In the genomic region with DNA sequence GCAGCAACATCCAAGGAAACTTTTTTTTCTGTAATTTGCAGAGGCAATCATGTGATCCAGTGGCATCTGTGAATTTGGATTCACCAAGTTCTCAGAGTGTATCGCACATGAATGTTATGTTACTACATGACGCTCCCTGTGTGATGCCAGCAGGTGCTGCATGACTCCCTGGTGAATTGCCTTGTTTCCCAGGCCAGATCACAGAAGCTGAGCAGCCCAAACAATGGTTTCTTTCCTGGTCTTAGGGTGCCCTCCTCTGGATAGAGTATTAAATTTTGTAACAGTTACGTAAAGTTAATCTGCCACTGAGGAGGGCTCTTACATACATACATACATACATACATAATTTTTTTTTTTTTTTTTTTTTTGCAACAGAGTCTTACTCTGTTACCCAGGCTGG, we compare ENCODE assay signal across 8 cellular contexts. TPM values are rescaled to one million over a fixed set of nuclear protein-coding genes. Genes with fewer than 3 reads are reported as not detected.
DNase-seq lines count a peak whose midpoint lies in the region; ATAC-seq, FAIRE-seq and TF ChIP-seq lines count a peak whose summit lies in the region.
"Had no signal": no experiment of that assay in that cellular context is flagged by ENCODE, and none has a peak within 500 bp of the region (broad histone marks: within the 10 kb centered on the region; RNA-seq: fewer than 3 reads in every experiment).

No MANE protein-coding gene starts in this region.

- H3K9ac ChIP-seq in K562 (ENCODE audit: insufficient read depth in 1 of 2, low read depth in 2 of 2, low read length in 2 of 2) (no peak overlapping the region), kidney (ENCODE audit: low read length in 2 of 2) (no peak overlapping the region)

- H3K79me2 ChIP-seq in K562 (ENCODE audit: control insufficient read depth, insufficient read depth, low read length) = peaks cover 10% of the 10 kb centered on the region

- no peaks in the 10 kb centered on the region for H4K20me1 ChIP-seq in K562 (replicated peaks; ENCODE audit: control insufficient read depth, insufficient read depth, low read length)

- intact Hi-C loops in K562 (cut with micrococcal nuclease) (loop anchor here (2.0 to 5.0 kb wide), 2 partner anchors 58 to 141 kb away; no protein-coding TSS in a partner anchor), kidney (cut with DNase I) (no loop called here)

- H3K4me1 ChIP-seq in K562 (replicated peaks in 1 of 2; ENCODE audit: control insufficient read depth in 2 of 2, insufficient read depth in 2 of 2, low read length in 2 of 2) (peaks cover 3 to 14% of the 10 kb centered on the region in 2 experiments; a peak in 3 of 5 replicates), kidney (ENCODE audit: control insufficient read depth in 1 of 2, insufficient read depth in 1 of 2, low read depth in 1 of 2, low read length in 2 of 2) (peaks cover 0 to 16% of the 10 kb centered on the region in 2 donors)

- TF ChIP-seq CTCF in K562 (IDR thresholded peaks at IDR 0.05 in 2 of 3, conservative IDR thresholded peaks at IDR 0.05 in 1 of 3; ENCODE audit: insufficient read depth in 2 of 3, low read depth in 1 of 3, low read length in 3 of 3) (peak; percentile 31 to 72 (median 40); a peak in 3 of 6 replicates), kidney (IDR thresholded peaks at IDR 0.05; ENCODE audit: borderline replicate concordance, extremely low read depth, insufficient read depth) (peak; percentile 34)

- no peak overlapping the region for H3K4me3 ChIP-seq in K562
- no peak overlapping the region for H3K4me3 ChIP-seq in kidney (ENCODE audit: low read length in 2 of 2)

- no peaks in the 10 kb centered on the region for H3K27me3 ChIP-seq in K562 (ENCODE audit: control insufficient read depth in 2 of 2, insufficient read depth in 2 of 2, low read length in 2 of 2)

- TF ChIP-seq EP300 in K562 (IDR thresholded peaks at IDR 0.05; ENCODE audit: low read length) = no peak

- H3K9me3 ChIP-seq in K562 (replicated peaks; ENCODE audit: control insufficient read depth, insufficient read depth, low read depth, low read length) (0 out of 2 replicates have a peak, but pooled peaks cover 2% of the 10 kb centered on the region), kidney (ENCODE audit: control insufficient read depth in 1 of 2, low read length in 2 of 2) (no peaks in the 10 kb centered on the region)

- in situ Hi-C loops in K562 (cut with MboI) = no loop called here

- peak; percentile 57 to 66 for TF ChIP-seq RAD21 in K562 (CRISPR knock-in tag; conservative IDR thresholded peaks at IDR 0.05 in 1 of 2, IDR thresholded peaks at IDR 0.05 in 1 of 2)

- H3K4me2 ChIP-seq in K562 (ENCODE audit: insufficient read depth, low read length) = no peak overlapping the region

- WGBS in K562 (ENCODE audit: insufficient coverage, low coverage, missing lambda C conversion rate) = 66% methylated on average over 3 of the region's 3 CpGs

- POLR2A ChIA-PET in K562 (lab: Yijun Ruan, JAX) = interaction anchor here (0.7 to 1.7 kb wide), 2 partner anchors 14 to 138 kb away, joined by 3 to 7 read pairs; no protein-coding TSS in a partner anchor

- H2AFZ ChIP-seq in K562 (ENCODE audit: low read depth, low read length) = no peak overlapping the region

- H3K27ac ChIP-seq in K562 (ENCODE audit: extremely low read depth, low read depth, low read length) (no peak overlapping the region), kidney (ENCODE audit: low read depth in 2 of 2, low read length in 2 of 2) (no peak overlapping the region)

- DNase-seq in DMS53 (lab: John Stamatoyannopoulos, UW) = peak; percentile 91
- DNase-seq in HTR-8/SVneo (ENCODE audit: insufficient read length, low spot score) = peak; percentile 33
- peak; percentile 28 for DNase-seq in NCI-H82 treated with DMSO at 0.1 percent for 48 hours (lab: John Stamatoyannopoulos, UW; ENCODE audit: unreplicated experiment)
- peak in 3 of 4 experiments; percentile 49 to 63 (median 58) for DNase-seq in K562 (ENCODE audit: extremely low read depth in 1 of 4, low spot score in 3 of 4)
- DNase-seq in kidney = peak; percentile 9
- DNase-seq: activated B cell treated with CpG ODN at 0.5 μM for 24 hours had no signal

- FAIRE-seq in HTR-8/SVneo (lab: Jason Lieb, UNC) = no peak
- peak; percentile 59 for FAIRE-seq in K562 (lab: Jason Lieb, UNC)
- FAIRE-seq in kidney (lab: Jason Lieb, UNC) = no peak

- peaks cover 19% of the 10 kb centered on the region; the same call in 2 of the 3 replicates for H3K36me3 ChIP-seq in K562 (ENCODE audit: control insufficient read depth, insufficient read depth, low read length)
- H3K36me3 ChIP-seq in kidney (ENCODE audit: control insufficient read depth in 1 of 2, insufficient read depth in 2 of 2, low read length in 2 of 2) = peaks cover 4 to 14% of the 10 kb centered on the region in 2 donors

- H3K9me1 ChIP-seq in K562 (ENCODE audit: control insufficient read depth, insufficient read depth, low read length) = no peaks in the 10 kb centered on the region

- CTCF ChIA-PET in K562 (lab: Yijun Ruan, JAX; ENCODE audit: low intra/inter-chr PET ratio) = interaction anchor here (0.6 to 2.0 kb wide), 7 partner anchors 53 to 687 kb away, joined by 3 to 13 read pairs (median 5); no protein-coding TSS in a partner anchor

- TF ChIP-seq POLR2A in K562 (conservative IDR thresholded peaks at IDR 0.05) = no peak

- peak; percentile 27 for ATAC-seq in K562
- no peak for ATAC-seq in HG02610 (IDR thresholded peaks at IDR 0.05; ENCODE audit: unreplicated experiment)
- ATAC-seq in HG03135 (IDR thresholded peaks at IDR 0.05; ENCODE audit: unreplicated experiment) = no peak

- no TSS peak for BruUV-seq in K562 (replicated peaks; lab: Mats Ljungman, UMichigan)

RNA-seq across cellular contexts. Expression of gene ZSCAN21, which starts 3.6 kb away (rescaled TPM):
- 19.2 and 21.8 TPM in 2 replicates for total RNA-seq in K562 (2011; cell fraction: chromatin; rRNA removed; ENCODE audit: low replicate concordance)
- 12.0 and 13.5 TPM in 2 replicates for total RNA-seq in K562 (2011; cell fraction: nucleolus; rRNA removed)
- total RNA-seq in K562 (2011; cell fraction: nucleoplasm; rRNA removed) = 9.1 and 13.6 TPM in 2 replicates
- total RNA-seq in K562 (2014; rRNA removed) (13.8 and 14.0 TPM in 2 replicates), K562 (2014; rRNA removed; fragmentation: Illumina TruSeq; extraction: Trizol) (13.2 and 14.1 TPM in 2 replicates), K562 (2015; rRNA removed; fragmentation: Illumina TruSeq; extraction: Trizol) (11.6 and 12.2 TPM in 2 replicates), K562 (2021) (12.7 and 13.8 TPM in 2 replicates), kidney (12.4 TPM)
- polyA plus RNA-seq in K562 (2011; rRNA removed) (9.5 and 13.4 TPM in 2 replicates), K562 (2014; fragmentation: Illumina TruSeq; extraction: Trizol) (13.5 and 15.5 TPM in 2 replicates), K562 (2014; fragmentation: Nextera tagmentation; extraction: Ambion mirVana) (1 to 10 TPM; 5.9 to 6.9 TPM), K562 (2014; rRNA removed) (11.6 and 11.8 TPM in 2 replicates), kidney (ENCODE audit: insufficient read depth, low read depth, low replicate concordance) (10.8 TPM)
- polyA plus RNA-seq in K562 (2011; cell fraction: cytosol; rRNA removed) = 6.7 and 9.5 TPM in 2 replicates
- polyA plus RNA-seq in K562 (2011; cell fraction: nucleus; rRNA removed) = 7.4 and 7.8 TPM in 2 replicates
- 7.7 and 8.5 TPM in 2 replicates for polyA plus RNA-seq in K562 (2012)
- 8.2 and 9.7 TPM in 2 replicates for polyA minus RNA-seq in K562 (2011; rRNA and poly(A)+ RNA removed)
- 3.5 and 5.0 TPM in 2 replicates for polyA minus RNA-seq in K562 (2011; cell fraction: cytosol; rRNA and poly(A)+ RNA removed)
- 2.6 and 3.2 TPM in 2 replicates for polyA minus RNA-seq in K562 (2011; cell fraction: nucleus; rRNA and poly(A)+ RNA removed)

RNA-seq across cellular contexts. Expression of gene ZNF3, which starts 28.3 kb away (rescaled TPM):
- 153 and 214 TPM in 2 replicates for total RNA-seq in K562 (2011; cell fraction: chromatin; rRNA removed; ENCODE audit: low replicate concordance)
- total RNA-seq in K562 (2011; cell fraction: nucleolus; rRNA removed) = 103 and 125 TPM in 2 replicates
- total RNA-seq in K562 (2011; cell fraction: nucleoplasm; rRNA removed) = 119 and 140 TPM in 2 replicates
- 33.6 and 35.6 TPM in 2 replicates for total RNA-seq in K562 (2014; rRNA removed)
- 55.6 and 64.4 TPM in 2 replicates for total RNA-seq in K562 (2014; rRNA removed; fragmentation: Illumina TruSeq; extraction: Trizol)
- 61.6 and 64.9 TPM in 2 replicates for total RNA-seq in K562 (2015; rRNA removed; fragmentation: Illumina TruSeq; extraction: Trizol)
- 46.7 and 48.5 TPM in 2 replicates for total RNA-seq in K562 (2021)
- polyA plus RNA-seq in K562 (2011; rRNA removed) = 44.8 and 52.3 TPM in 2 replicates
- polyA plus RNA-seq in K562 (2011; cell fraction: cytosol; rRNA removed) = 20.8 and 27.2 TPM in 2 replicates
- 85.4 and 103 TPM in 2 replicates for polyA plus RNA-seq in K562 (2011; cell fraction: nucleus; rRNA removed)
- 30.1 and 31.6 TPM in 2 replicates for polyA plus RNA-seq in K562 (2012)
- polyA plus RNA-seq in K562 (2014; fragmentation: Illumina TruSeq; extraction: Trizol) = 58.4 and 58.7 TPM in 2 replicates
- polyA plus RNA-seq in K562 (2014; fragmentation: Nextera tagmentation; extraction: Ambion mirVana) = 10 to 100 TPM; 30.0 to 51.5 TPM
- polyA plus RNA-seq in K562 (2014; rRNA removed) = 39.6 and 45.8 TPM in 2 replicates
- polyA minus RNA-seq in K562 (2011; rRNA and poly(A)+ RNA removed) = 55.6 and 57.4 TPM in 2 replicates
- polyA minus RNA-seq in K562 (2011; cell fraction: cytosol; rRNA and poly(A)+ RNA removed) = 10.5 and 15.3 TPM in 2 replicates
- 33.7 and 50.5 TPM in 2 replicates for polyA minus RNA-seq in K562 (2011; cell fraction: nucleus; rRNA and poly(A)+ RNA removed)
- 30.8 TPM for total RNA-seq in kidney
- 15.8 TPM for polyA plus RNA-seq in kidney (ENCODE audit: insufficient read depth, low read depth, low replicate concordance)

RNA-seq across cellular contexts. Expression of gene COPS6, which starts 35.6 kb away (rescaled TPM):
- total RNA-seq in K562 (2011; cell fraction: chromatin; rRNA removed; ENCODE audit: low replicate concordance) = 151 and 243 TPM in 2 replicates
- total RNA-seq in K562 (2011; cell fraction: nucleolus; rRNA removed) = 132 and 134 TPM in 2 replicates
- 123 and 134 TPM in 2 replicates for total RNA-seq in K562 (2011; cell fraction: nucleoplasm; rRNA removed)
- total RNA-seq in K562 (2014; rRNA removed) = 102 and 119 TPM in 2 replicates
- 56.4 and 64.2 TPM in 2 replicates for total RNA-seq in K562 (2014; rRNA removed; fragmentation: Illumina TruSeq; extraction: Trizol)
- 60.1 and 63.0 TPM in 2 replicates for total RNA-seq in K562 (2015; rRNA removed; fragmentation: Illumina TruSeq; extraction: Trizol)
- 168 TPM in 2 replicates for total RNA-seq in K562 (2021)
- polyA plus RNA-seq in K562 (2011; rRNA removed) = 142 and 202 TPM in 2 replicates
- polyA plus RNA-seq in K562 (2011; cell fraction: cytosol; rRNA removed) = 161 and 249 TPM in 2 replicates
- polyA plus RNA-seq in K562 (2011; cell fraction: nucleus; rRNA removed) = 125 and 159 TPM in 2 replicates
- polyA plus RNA-seq in K562 (2012) = 160 and 243 TPM in 2 replicates
- polyA plus RNA-seq in K562 (2014; fragmentation: Illumina TruSeq; extraction: Trizol) = 176 and 194 TPM in 2 replicates
- 100 to 1,000 TPM; 160 to 331 TPM for polyA plus RNA-seq in K562 (2014; fragmentation: Nextera tagmentation; extraction: Ambion mirVana)
- 212 and 232 TPM in 2 replicates for polyA plus RNA-seq in K562 (2014; rRNA removed)
- 82.3 and 172 TPM in 2 replicates for polyA minus RNA-seq in K562 (2011; rRNA and poly(A)+ RNA removed)
- polyA minus RNA-seq in K562 (2011; cell fraction: cytosol; rRNA and poly(A)+ RNA removed) = 57.4 and 102 TPM in 2 replicates
- polyA minus RNA-seq in K562 (2011; cell fraction: nucleus; rRNA and poly(A)+ RNA removed) = 37.4 and 39.0 TPM in 2 replicates
- total RNA-seq in kidney = 89.1 TPM
- polyA plus RNA-seq in kidney (ENCODE audit: insufficient read depth, low read depth, low replicate concordance) = 166 TPM

RNA-seq across cellular contexts. Expression of gene ZKSCAN1, which starts 37.8 kb away (rescaled TPM):
- 87.8 and 126 TPM in 2 replicates for total RNA-seq in K562 (2011; cell fraction: chromatin; rRNA removed; ENCODE audit: low replicate concordance)
- 44.4 and 45.4 TPM in 2 replicates for total RNA-seq in K562 (2011; cell fraction: nucleolus; rRNA removed)
- 60.3 and 60.7 TPM in 2 replicates for total RNA-seq in K562 (2011; cell fraction: nucleoplasm; rRNA removed)
- 15.5 and 19.4 TPM in 2 replicates for total RNA-seq in K562 (2014; rRNA removed)
- 32.1 and 36.1 TPM in 2 replicates for total RNA-seq in K562 (2014; rRNA removed; fragmentation: Illumina TruSeq; extraction: Trizol)
- total RNA-seq in K562 (2015; rRNA removed; fragmentation: Illumina TruSeq; extraction: Trizol) = 22.5 and 23.2 TPM in 2 replicates
- 42.9 and 43.0 TPM in 2 replicates for total RNA-seq in K562 (2021)
- 28.3 and 34.6 TPM in 2 replicates for polyA plus RNA-seq in K562 (2011; rRNA removed)
- 14.3 and 17.7 TPM in 2 replicates for polyA plus RNA-seq in K562 (2011; cell fraction: cytosol; rRNA removed)
- polyA plus RNA-seq in K562 (2011; cell fraction: nucleus; rRNA removed) = 20.7 and 36.3 TPM in 2 replicates
- 17.2 and 27.8 TPM in 2 replicates for polyA plus RNA-seq in K562 (2012)
- 23.8 and 27.3 TPM in 2 replicates for polyA plus RNA-seq in K562 (2014; fragmentation: Illumina TruSeq; extraction: Trizol)
- polyA plus RNA-seq in K562 (2014; fragmentation: Nextera tagmentation; extraction: Ambion mirVana) = 1 to 10 TPM; 5.3 to 6.8 TPM
- polyA plus RNA-seq in K562 (2014; rRNA removed) = 19.8 and 20.9 TPM in 2 replicates
- 65.4 and 82.5 TPM in 2 replicates for polyA minus RNA-seq in K562 (2011; rRNA and poly(A)+ RNA removed)
- polyA minus RNA-seq in K562 (2011; cell fraction: cytosol; rRNA and poly(A)+ RNA removed) = 24.1 and 25.7 TPM in 2 replicates
- polyA minus RNA-seq in K562 (2011; cell fraction: nucleus; rRNA and poly(A)+ RNA removed) = 12.1 and 20.1 TPM in 2 replicates
- 76.6 TPM for total RNA-seq in kidney
- polyA plus RNA-seq in kidney (ENCODE audit: insufficient read depth, low read depth, low replicate concordance) = 7.7 TPM

RNA-seq across cellular contexts. Expression of gene MCM7, which starts 48.0 kb away (rescaled TPM):
- 414 and 758 TPM in 2 replicates for total RNA-seq in K562 (2011; cell fraction: chromatin; rRNA removed; ENCODE audit: low replicate concordance)
- total RNA-seq in K562 (2011; cell fraction: nucleolus; rRNA removed) = 463 and 497 TPM in 2 replicates
- 263 and 349 TPM in 2 replicates for total RNA-seq in K562 (2011; cell fraction: nucleoplasm; rRNA removed)
- total RNA-seq in K562 (2014; rRNA removed) = 560 and 610 TPM in 2 replicates
- 303 and 336 TPM in 2 replicates for total RNA-seq in K562 (2014; rRNA removed; fragmentation: Illumina TruSeq; extraction: Trizol)
- 408 and 410 TPM in 2 replicates for total RNA-seq in K562 (2015; rRNA removed; fragmentation: Illumina TruSeq; extraction: Trizol)
- 588 and 616 TPM in 2 replicates for total RNA-seq in K562 (2021)
- 304 and 329 TPM in 2 replicates for polyA plus RNA-seq in K562 (2011; rRNA removed)
- polyA plus RNA-seq in K562 (2011; cell fraction: cytosol; rRNA removed) = 333 and 730 TPM in 2 replicates
- 657 and 888 TPM in 2 replicates for polyA plus RNA-seq in K562 (2011; cell fraction: nucleus; rRNA removed)
- polyA plus RNA-seq in K562 (2012) = 488 and 498 TPM in 2 replicates
- 437 and 491 TPM in 2 replicates for polyA plus RNA-seq in K562 (2014; fragmentation: Illumina TruSeq; extraction: Trizol)
- polyA plus RNA-seq in K562 (2014; fragmentation: Nextera tagmentation; extraction: Ambion mirVana) = 100 to 1,000 TPM; 407 to 856 TPM
- 488 and 513 TPM in 2 replicates for polyA plus RNA-seq in K562 (2014; rRNA removed)
- 295 and 393 TPM in 2 replicates for polyA minus RNA-seq in K562 (2011; rRNA and poly(A)+ RNA removed)
- polyA minus RNA-seq in K562 (2011; cell fraction: cytosol; rRNA and poly(A)+ RNA removed) = 320 and 399 TPM in 2 replicates
- 299 and 305 TPM in 2 replicates for polyA minus RNA-seq in K562 (2011; cell fraction: nucleus; rRNA and poly(A)+ RNA removed)
- 47.2 TPM for total RNA-seq in kidney
- polyA plus RNA-seq in kidney (ENCODE audit: insufficient read depth, low read depth, low replicate concordance) = 21.0 TPM

Comparison
In these comparisons a context has a peak if more than half of its experiments do, and no peak if none do; other contexts are left out.
1. DNase-seq: peak in every context shown above with its lines; median percentile 91 in DMS53; 58 in K562; 33 in HTR-8/SVneo; 28 in NCI-H82 treated with DMSO at 0.1 percent for 48 hours; 9 in kidney.